8 cellular contexts compared by ENCODE assay signal in genomic region chrX:46836701-46837542, GRCh38. TPM values are rescaled to one million over a fixed set of nuclear protein-coding genes. Genes with fewer than 3 reads are reported as not detected.
DNase-seq lines count a peak whose midpoint lies in the region; ATAC-seq and TF ChIP-seq lines count a peak whose summit lies in the region.

TSS of gene RP2 (plus strand) at chrX:46837043. CDS start at chrX:46837101, 58 bp downstream.

- H3K9me3 ChIP-seq in OCI-LY7 (ENCODE audit: low read length) = no peaks in the 10 kb centered on the region

- peaks cover 7% of the 10 kb centered on the region; the same call in 1 of the 2 replicates for H4K20me1 ChIP-seq in OCI-LY7 (ENCODE audit: insufficient read depth, low read length)

- peak within 1 kb of the TSS; percentile 88 for H3K4me2 ChIP-seq in OCI-LY7 (ENCODE audit: low read length)

- no peaks in the 10 kb centered on the region for H3K9me2 ChIP-seq in OCI-LY7 (ENCODE audit: insufficient read depth, low read length)

- peaks cover 58% of the 10 kb centered on the region for H3K4me1 ChIP-seq in OCI-LY7 (ENCODE audit: insufficient read depth, low read length, poor library complexity, severe bottlenecking)

- H3K27ac ChIP-seq in OCI-LY7 (ENCODE audit: low read depth, low read length, poor library complexity, severe bottlenecking) = peak within 1 kb of the TSS; percentile 71

- intact Hi-C loops in OCI-LY7 (cut with micrococcal nuclease; ENCODE audit: unreplicated experiment) = loop anchor here (2.0 kb wide), 1 partner anchor 82 kb away; no protein-coding TSS in a partner anchor

- DNase-seq in DMS 273 (lab: John Stamatoyannopoulos, UW; ENCODE audit: unreplicated experiment) = peak; percentile 98
- peak; percentile 68 for DNase-seq in HuH-7 (ENCODE audit: low spot score)
- peak; percentile 95 for DNase-seq in OCI-LY7 (ENCODE audit: low spot score)
- DNase-seq in activated T-cell treated with anti-CD3 and anti-CD28 coated beads for 4 hours = peak; percentile 75
- peak; percentile 92 for DNase-seq in epithelial cell of esophagus (ENCODE audit: low read depth)
- peak; percentile 83 for DNase-seq in middle frontal gyrus (ENCODE audit: extremely low spot score, low spot score)
- peak; percentile 68 to 72 for DNase-seq in stimulated activated CD8-positive, alpha-beta memory T cell treated with anti-CD3 and anti-CD28 coated beads, Interleukin-2, amount 100 ng/mL, for 1 hour (ENCODE audit: low read depth in 2 of 2)

- ATAC-seq in GM21526 (IDR thresholded peaks at IDR 0.05; ENCODE audit: low FRiP score, unreplicated experiment) = peak; percentile 87

- CTCF ChIA-PET in OCI-LY7 (lab: Charles Lee; ENCODE audit: unreplicated experiment) = no interaction called here

- H3K4me3 ChIP-seq in OCI-LY7 (ENCODE audit: low read depth, low read length, poor library complexity, severe bottlenecking) = peak within 1 kb of the TSS; percentile 90
- peak within 1 kb of the TSS; percentile 73 for H3K4me3 ChIP-seq in epithelial cell of esophagus (ENCODE audit: low read length)

- BruUV-seq in OCI-LY7 (replicated peaks; lab: Mats Ljungman, UMichigan) = no TSS peak

- peaks cover 50% of the 10 kb centered on the region for H3K79me2 ChIP-seq in OCI-LY7 (ENCODE audit: insufficient read depth, low read depth, low read length)

- TF ChIP-seq CTCF in OCI-LY7 (conservative IDR thresholded peaks at IDR 0.05; ENCODE audit: low read length) (no peak), epithelial cell of esophagus (IDR thresholded peaks at IDR 0.05; ENCODE audit: insufficient read depth, low read depth, low read length, missing control alignments) (no peak)

- peak within 1 kb of the TSS; percentile 84; the same call in 1 of the 2 replicates for H2AFZ ChIP-seq in OCI-LY7 (ENCODE audit: low read length)

- POLR2A ChIA-PET in OCI-LY7 (lab: Charles Lee) = interaction anchor here (0.5 to 1.3 kb wide), 3 partner anchors 21 to 298 kb away, joined by 3 to 7 read pairs (median 4); no protein-coding TSS in a partner anchor

- H3K36me3 ChIP-seq in OCI-LY7 (ENCODE audit: insufficient read depth, low read length) = no peaks in the 10 kb centered on the region

RNA-seq across cellular contexts. Expression of gene RP2, which starts in this region (rescaled TPM):
- total RNA-seq in OCI-LY7 (2014; rRNA removed; shearing (Covaris generic)) = 12.0 and 12.7 TPM in 2 replicates
- 14.4 and 15.4 TPM in 2 replicates for total RNA-seq in OCI-LY7 (2022)

Comparison
In these comparisons a context has a peak if more than half of its experiments do, and no peak if none do; other contexts are left out.
1. Peak in every context shown above with its lines: DNase-seq, ATAC-seq, H3K4me3 ChIP-seq and H3K27ac ChIP-seq.